Comparison of ENCODE assay signal across 20 cellular contexts in genomic region chr11:100927579-100927978, GRCh38.
"Had no signal": no experiment of that assay in that cellular context is flagged by ENCODE, and none has a peak within 500 bp of the region (broad histone marks: within the 10 kb centered on the region; RNA-seq: fewer than 3 reads in every experiment).

No MANE protein-coding gene starts in this region.

- H3K9me3 ChIP-seq: ascending aorta, left ventricle myocardium inferior, prostate gland, right lobe of liver, thoracic aorta had no signal

- H3K4me1 Mint-ChIP-seq: activated naive CD4-positive, alpha-beta T cell treated with anti-CD3 and anti-CD28 coated beads, Interleukin-2, amount 10 ng/mL, durations not matched to agents 7 days and 5 days; T-cell had no signal

- H3K27me3 Mint-ChIP-seq: activated naive CD4-positive, alpha-beta T cell treated with anti-CD3 and anti-CD28 coated beads, Interleukin-2, amount 10 ng/mL, durations not matched to agents 7 days and 5 days; activated T-cell treated with anti-CD3 and anti-CD28 coated beads, Interleukin-2, amount 50 U/mL, for 24 hours; memory B cell; T-cell had no signal

- H3K4me3 ChIP-seq: ascending aorta, left ventricle myocardium inferior, prostate gland, right lobe of liver, thoracic aorta had no signal

- H3K27me3 ChIP-seq: ascending aorta, right lobe of liver had no signal

- H3K27ac Mint-ChIP-seq: activated CD8-positive, alpha-beta memory T cell treated with anti-CD3 and anti-CD28 coated beads, Interleukin-2, amount 10 ng/mL, durations not matched to agents 7 days and 5 days; activated naive CD4-positive, alpha-beta T cell treated with anti-CD3 and anti-CD28 coated beads, Interleukin-2, amount 10 ng/mL, durations not matched to agents 7 days and 5 days; activated T-cell treated with anti-CD3 and anti-CD28 coated beads, Interleukin-2, amount 50 U/mL, for 24 hours; endodermal cell; memory B cell; nephron; T-cell had no signal

- H3K36me3 Mint-ChIP-seq: activated CD8-positive, alpha-beta memory T cell treated with anti-CD3 and anti-CD28 coated beads, Interleukin-2, amount 10 ng/mL, durations not matched to agents 7 days and 5 days; activated naive CD4-positive, alpha-beta T cell treated with anti-CD3 and anti-CD28 coated beads, Interleukin-2, amount 10 ng/mL, durations not matched to agents 7 days and 5 days; T-cell had no signal

- H3K27ac ChIP-seq: ascending aorta, left ventricle myocardium inferior, prostate gland, right lobe of liver, thoracic aorta, VCaP had no signal

- H3K36me3 ChIP-seq: ascending aorta, left ventricle myocardium inferior, prostate gland, right lobe of liver, thoracic aorta had no signal

- DNase-seq: activated CD4-positive, alpha-beta T cell treated with anti-CD3 and anti-CD28 coated beads, Interleukin-2, amount 50 U/mL, for 48 hours; activated CD8-positive, alpha-beta memory T cell treated with anti-CD3 and anti-CD28 coated beads, Interleukin-2, amount 10 ng/mL, durations not matched to agents 7 days and 5 days; activated naive CD4-positive, alpha-beta T cell treated with anti-CD3 and anti-CD28 coated beads, Interleukin-2, amount 10 ng/mL, durations not matched to agents 7 days and 5 days; activated T-cell treated with anti-CD3 and anti-CD28 coated beads, Interleukin-2, amount 50 U/mL, for 24 hours; dorsolateral prefrontal cortex; endodermal cell; erythroblast; hippocampal formation; kidney; left ventricle myocardium inferior; right lobe of liver; stimulated activated CD4-positive, alpha-beta T cell treated with anti-CD3 and anti-CD28 coated beads, Interleukin-1b, Interleukin-23, amount 100 ng/mL, for 48 hours; T-cell; T1000 had no signal

- H3K9me3 Mint-ChIP-seq: activated naive CD4-positive, alpha-beta T cell treated with anti-CD3 and anti-CD28 coated beads, Interleukin-2, amount 10 ng/mL, durations not matched to agents 7 days and 5 days; activated T-cell treated with anti-CD3 and anti-CD28 coated beads, Interleukin-2, amount 50 U/mL, for 24 hours; endodermal cell; memory B cell; nephron; T-cell had no signal

- H3K4me1 ChIP-seq: ascending aorta, prostate gland, right lobe of liver had no signal

- H3K4me3 Mint-ChIP-seq: activated CD8-positive, alpha-beta memory T cell treated with anti-CD3 and anti-CD28 coated beads, Interleukin-2, amount 10 ng/mL, durations not matched to agents 7 days and 5 days; activated naive CD4-positive, alpha-beta T cell treated with anti-CD3 and anti-CD28 coated beads, Interleukin-2, amount 10 ng/mL, durations not matched to agents 7 days and 5 days; activated T-cell treated with anti-CD3 and anti-CD28 coated beads, Interleukin-2, amount 50 U/mL, for 24 hours; endodermal cell; memory B cell; nephron; T-cell had no signal

- ATAC-seq: activated CD8-positive, alpha-beta memory T cell treated with anti-CD3 and anti-CD28 coated beads, Interleukin-2, amount 10 ng/mL, durations not matched to agents 7 days and 5 days; right lobe of liver; T-cell had no signal
